ENCODE assay signal across 1 cellular context in the genomic region with DNA sequence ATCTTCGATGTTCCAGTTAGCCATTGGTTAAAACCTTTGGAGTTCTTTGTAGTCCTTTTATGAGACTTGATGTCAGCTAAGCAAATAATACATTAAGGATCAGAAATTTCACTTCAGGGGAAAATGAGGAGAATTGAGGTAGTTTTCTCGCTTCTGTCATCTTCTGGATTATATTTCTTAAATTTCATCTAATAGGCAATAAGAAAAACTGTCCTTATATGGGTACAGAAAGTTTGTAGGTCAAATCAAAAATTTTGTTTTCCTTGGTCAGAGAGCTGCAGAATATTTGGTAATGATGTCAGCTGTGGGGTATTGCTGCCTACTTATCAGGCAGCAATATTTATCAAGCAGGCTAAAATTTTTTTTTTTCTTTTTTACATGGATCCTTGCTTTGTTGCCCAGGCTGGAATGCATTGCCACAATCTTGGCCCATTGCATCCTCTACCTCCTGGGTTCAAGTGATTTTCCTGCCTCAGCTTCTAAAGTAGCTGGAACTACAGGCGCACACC.
TF ChIP-seq lines count a peak whose summit lies in the region.

No MANE protein-coding gene starts in this region.

TF ChIP-seq in HEK293, 187 proteins besides CTCF, POLR2A, EP300 and RAD21 (continued from another document):
- TF ChIP-seq, protein P1, sequence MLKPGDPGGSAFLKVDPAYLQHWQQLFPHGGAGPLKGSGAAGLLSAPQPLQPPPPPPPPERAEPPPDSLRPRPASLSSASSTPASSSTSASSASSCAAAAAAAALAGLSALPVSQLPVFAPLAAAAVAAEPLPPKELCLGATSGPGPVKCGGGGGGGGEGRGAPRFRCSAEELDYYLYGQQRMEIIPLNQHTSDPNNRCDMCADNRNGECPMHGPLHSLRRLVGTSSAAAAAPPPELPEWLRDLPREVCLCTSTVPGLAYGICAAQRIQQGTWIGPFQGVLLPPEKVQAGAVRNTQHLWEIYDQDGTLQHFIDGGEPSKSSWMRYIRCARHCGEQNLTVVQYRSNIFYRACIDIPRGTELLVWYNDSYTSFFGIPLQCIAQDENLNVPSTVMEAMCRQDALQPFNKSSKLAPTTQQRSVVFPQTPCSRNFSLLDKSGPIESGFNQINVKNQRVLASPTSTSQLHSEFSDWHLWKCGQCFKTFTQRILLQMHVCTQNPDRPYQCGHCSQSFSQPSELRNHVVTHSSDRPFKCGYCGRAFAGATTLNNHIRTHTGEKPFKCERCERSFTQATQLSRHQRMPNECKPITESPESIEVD (tag by site-specific recombination; IDR thresholded peaks at IDR 0.05): peak; percentile 62
- no peak for TF ChIP-seq ZNF140 (tag by site-specific recombination; IDR thresholded peaks at IDR 0.05)
TF ChIP-seq in HEK293: peak in this region for 1.
